ENCODE assay signal across 29 cellular contexts in genomic region chr2:195106681-195107380, GRCh38.
"Had no signal": no experiment of that assay in that cellular context is flagged by ENCODE, and none has a peak within 500 bp of the region (broad histone marks: within the 10 kb centered on the region; RNA-seq: fewer than 3 reads in every experiment).

No MANE protein-coding gene starts in this region.

- H3K9me3 ChIP-seq: ascending aorta, MG63 had no signal

- H3K4me3 ChIP-seq: ascending aorta, MG63, PC-9 had no signal

- H2AFZ ChIP-seq: PC-9 had no signal

- H3K4me2 ChIP-seq: PC-9 had no signal

- DNase-seq: activated B cell treated with CpG ODN at 0.5 μM for 24 hours; activated CD4-positive, alpha-beta T cell treated with anti-CD3 and anti-CD28 coated beads for 4 hours; activated CD4-positive, CD25-positive, alpha-beta regulatory T cell treated with anti-CD3 and anti-CD28 coated beads, Interleukin-2, amount 50 U/mL, for 72 hours; activated CD8-positive, alpha-beta T cell treated with anti-CD3 and anti-CD28 coated beads for 36 hours; activated effector memory CD4-positive, alpha-beta T cell treated with anti-CD3 and anti-CD28 coated beads, Interleukin-2, amount 50 U/mL, for 16 hours; activated naive CD4-positive, alpha-beta T cell; activated naive CD4-positive, alpha-beta T cell treated with anti-CD3 and anti-CD28 coated beads, Interleukin-2, amount 50 U/mL, for 16 hours; activated naive CD8-positive, alpha-beta T cell treated with anti-CD3 and anti-CD28 coated beads for 36 hours; activated T-cell treated with anti-CD3 and anti-CD28 coated beads, Interleukin-2, amount 50 U/mL, for 1 hour; activated T-cell treated with anti-CD3 and anti-CD28 coated beads, Interleukin-2, amount 50 U/mL, for 72 hours; Kasumi-1; KG1; MG63; MV-4-11; NCI-H1092; NCI-H1436 treated with DMSO at 0.1 percent for 48 hours; NCI-H1694 treated with DMSO at 0.1 percent for 48 hours; NCI-H2029; NCI-H345; NCI-H524 treated with DMSO at 0.1 percent for 48 hours; PC-9; SIG-M5; SW 1271; T-helper 1 cell; T-helper 2 cell; T-helper 9 cell had no signal

- H3K27me3 ChIP-seq: ascending aorta, MG63 had no signal

- H3K4me1 ChIP-seq: ascending aorta had no signal

- H3K36me3 ChIP-seq: ascending aorta, MG63 had no signal

- H3K27ac ChIP-seq: ascending aorta, PC-9, RWPE1, VCaP had no signal
